In genomic region chr4:26452565-26453531, GRCh38 we compare ENCODE assay signal across 14 cellular contexts. TPM values are rescaled to one million over a fixed set of nuclear protein-coding genes. Genes with fewer than 3 reads are reported as not detected.
DNase-seq lines count a peak whose midpoint lies in the region; ATAC-seq, FAIRE-seq and TF ChIP-seq lines count a peak whose summit lies in the region.
"Had no signal": no experiment of that assay in that cellular context is flagged by ENCODE, and none has a peak within 500 bp of the region (broad histone marks: within the 10 kb centered on the region; RNA-seq: fewer than 3 reads in every experiment).

No MANE protein-coding gene starts in this region.

- no peaks in the 10 kb centered on the region for H3F3A ChIP-seq in neural progenitor cell (ENCODE audit: low read depth)

- H3K27ac ChIP-seq in body of pancreas (peak overlapping the region; percentile 66 to 82 (median 73)), neural progenitor cell (no peak overlapping the region)
- H3K27ac ChIP-seq: heart right ventricle, HL-60 had no signal

- H3K36me3 ChIP-seq in body of pancreas (replicated peaks in 1 of 2; ENCODE audit: insufficient read depth in 1 of 2, low read depth in 2 of 2) (no peaks in the 10 kb centered on the region), neural progenitor cell (no peaks in the 10 kb centered on the region)
- H3K36me3 ChIP-seq: heart right ventricle had no signal

- no peaks in the 10 kb centered on the region for H3K79me2 ChIP-seq in neural progenitor cell (ENCODE audit: low read depth)

- no peak overlapping the region for H3K4me3 Mint-ChIP-seq in neural progenitor cell
- H3K4me3 Mint-ChIP-seq: B cell, T-cell had no signal

- ATAC-seq in body of pancreas (peak; percentile 79), HG03571 (IDR thresholded peaks at IDR 0.05; ENCODE audit: unreplicated experiment) (no peak)
- ATAC-seq: heart right ventricle, T-cell had no signal

- H3K4me1 ChIP-seq in body of pancreas: peaks cover 20% of the 10 kb centered on the region
- H3K4me1 ChIP-seq in neural progenitor cell: no peaks in the 10 kb centered on the region
- H3K4me1 ChIP-seq: heart right ventricle had no signal

- no peaks in the 10 kb centered on the region for H3K36me3 Mint-ChIP-seq in neural progenitor cell
- H3K36me3 Mint-ChIP-seq: T-cell had no signal

- H4K20me1 ChIP-seq in neural progenitor cell (ENCODE audit: low read depth): no peaks in the 10 kb centered on the region

- peaks cover 11% of the 10 kb centered on the region for H3K9me3 Mint-ChIP-seq in neural progenitor cell
- H3K9me3 Mint-ChIP-seq: T-cell had no signal

- intact Hi-C loops in body of pancreas (cut with DNase I): no loop called here

- H3K27me3 Mint-ChIP-seq in neural progenitor cell (ENCODE audit: insufficient read depth, low read depth): peaks cover 4% of the 10 kb centered on the region
- H3K27me3 Mint-ChIP-seq: T-cell had no signal

- peaks cover 8% of the 10 kb centered on the region for H3K4me1 Mint-ChIP-seq in neural progenitor cell
- H3K4me1 Mint-ChIP-seq: B cell had no signal

- H3K4me3 ChIP-seq in body of pancreas (no peak overlapping the region), neural progenitor cell (no peak overlapping the region)
- H3K4me3 ChIP-seq: heart right ventricle had no signal

- H3K9me3 ChIP-seq in body of pancreas: no peaks in the 10 kb centered on the region
- no peaks in the 10 kb centered on the region for H3K9me3 ChIP-seq in neural progenitor cell (ENCODE audit: low read depth)

- TF ChIP-seq CTCF in body of pancreas (IDR thresholded peaks at IDR 0.05): peak in 4 of 7 experiments; percentile 14 to 43 (median 28)
- no peak for TF ChIP-seq CTCF in neural progenitor cell (IDR thresholded peaks at IDR 0.05)
- no peak for TF ChIP-seq CTCF in D721Med (IDR thresholded peaks at IDR 0.05; ENCODE audit: insufficient read depth, missing control alignments)

- H3K9ac ChIP-seq in neural progenitor cell: no peak overlapping the region

- H3K4me2 ChIP-seq in neural progenitor cell: no peak overlapping the region

- no peaks in the 10 kb centered on the region for H3K27me3 ChIP-seq in body of pancreas
- H3K27me3 ChIP-seq in neural progenitor cell: no peaks in the 10 kb centered on the region

- DNase-seq in ELF-1 (ENCODE audit: low read depth, low spot score) (peak; percentile 15), NCI-H1930 (lab: John Stamatoyannopoulos, UW) (peak; percentile 47 to 56), body of pancreas (peak; percentile 54 to 87 (median 86)), neural progenitor cell (ENCODE audit: low spot score) (no peak), NCI-H2227 treated with DMSO at 0.1 percent for 48 hours (lab: John Stamatoyannopoulos, UW) (no peak), GM19238 (ENCODE audit: insufficient read length, low spot score) (no peak), D721Med (ENCODE audit: insufficient read length, low spot score) (no peak)
- DNase-seq: GF-D8, heart right ventricle, T-cell had no signal

- FAIRE-seq in D721Med (lab: Jason Lieb, UNC): no peak

- peak overlapping the region; percentile 69 for H2AFZ ChIP-seq in neural progenitor cell (replicated peaks)

- H3K27ac Mint-ChIP-seq in neural progenitor cell: no peak overlapping the region
- H3K27ac Mint-ChIP-seq: B cell, T-cell had no signal

- 16% methylated on average over 11 to 15 of the region's 15 CpGs for WGBS in body of pancreas, 2 donors

- peak in 1 of 3 donors; percentile 19 for TF ChIP-seq POLR2A in body of pancreas (IDR thresholded peaks at IDR 0.05)

RNA-seq across cellular contexts. Expression of gene CCKAR, which starts 37.4 kb away (rescaled TPM):
- total RNA-seq in body of pancreas (1 to 10 TPM in 1 of 2 donors, not detected in 1; 1.0 TPM), neural progenitor cell (ENCODE audit: low replicate concordance) (not detected in 2 replicates)
- total RNA-seq: B cell, heart right ventricle, OCI-LY7, T-cell had no signal

Comparison
In these comparisons a context has a peak if more than half of its experiments do, and no peak if none do; other contexts are left out.
1. DNase-seq: peak in ELF-1 (single experiment), NCI-H1930 (2 of 2) and body of pancreas (4 of 4); none in neural progenitor cell (single experiment), NCI-H2227 treated with DMSO at 0.1 percent for 48 hours (single experiment), GM19238 (single experiment) and D721Med (single experiment).
2. CTCF ChIP-seq: peak in body of pancreas (4 of 7); none in neural progenitor cell (single experiment) and D721Med (single experiment).